21 cellular contexts compared by ENCODE assay signal in genomic region chr10:21687994-21688301, GRCh38.
"Had no signal": no experiment of that assay in that cellular context is flagged by ENCODE, and none has a peak within 500 bp of the region (broad histone marks: within the 10 kb centered on the region; RNA-seq: fewer than 3 reads in every experiment).

No MANE protein-coding gene starts in this region.

- H3K27me3 Mint-ChIP-seq: activated T-cell treated with anti-CD3 and anti-CD28 coated beads, Interleukin-2, amount 50 U/mL, for 24 hours; naive thymus-derived CD8-positive, alpha-beta T cell had no signal

- H3K9me3 Mint-ChIP-seq: activated T-cell treated with anti-CD3 and anti-CD28 coated beads, Interleukin-2, amount 50 U/mL, for 24 hours; immature natural killer cell; naive thymus-derived CD8-positive, alpha-beta T cell had no signal

- FAIRE-seq: endothelial cell of umbilical vein had no signal

- H3K27me3 ChIP-seq: cardiac muscle cell, esophagus squamous epithelium, ovary, stomach, vagina had no signal

- H3K9me3 ChIP-seq: esophagus squamous epithelium, ovary, psoas muscle, stomach, vagina had no signal

- DNase-seq: activated CD4-positive, alpha-beta T cell treated with anti-CD3 and anti-CD28 coated beads for 1 hour; activated CD4-positive, alpha-beta T cell treated with anti-CD3 and anti-CD28 coated beads, Interleukin-2, amount 50 U/mL, for 4 hours; activated effector memory CD4-positive, alpha-beta T cell treated with Interleukin-2 at 50 U/mL for 16 hours; activated naive CD4-positive, alpha-beta T cell treated with anti-CD3 and anti-CD28 coated beads, Interleukin-2, amount 50 U/mL, for 16 hours; activated T-cell treated with anti-CD3 and anti-CD28 coated beads, Interleukin-2, amount 50 U/mL, for 24 hours; dermis blood vessel endothelial cell; effector memory CD4-positive, alpha-beta T cell; esophagus squamous epithelium; immature natural killer cell; naive thymus-derived CD8-positive, alpha-beta T cell; ovary; psoas muscle; right cardiac atrium; stomach; T-helper 2 cell; trophoblast cell; WERI-Rb-1 had no signal

- H3K4me3 ChIP-seq: cardiac muscle cell, esophagus squamous epithelium, ovary, psoas muscle, skin epidermis, stomach, vagina had no signal

- H3K4me1 ChIP-seq: stomach, vagina had no signal

- H3K27ac ChIP-seq: cardiac muscle cell, esophagus squamous epithelium, ovary, psoas muscle, skin epidermis, stomach, vagina, WERI-Rb-1 had no signal

- H3K4me1 Mint-ChIP-seq: immature natural killer cell had no signal

- ATAC-seq: naive thymus-derived CD8-positive, alpha-beta T cell; right cardiac atrium had no signal

- H3K36me3 ChIP-seq: cardiac muscle cell, ovary, vagina, WERI-Rb-1 had no signal

- H3K4me3 Mint-ChIP-seq: activated T-cell treated with anti-CD3 and anti-CD28 coated beads, Interleukin-2, amount 50 U/mL, for 24 hours; immature natural killer cell; naive thymus-derived CD8-positive, alpha-beta T cell had no signal
